15 cellular contexts compared by ENCODE assay signal in the genomic region with DNA sequence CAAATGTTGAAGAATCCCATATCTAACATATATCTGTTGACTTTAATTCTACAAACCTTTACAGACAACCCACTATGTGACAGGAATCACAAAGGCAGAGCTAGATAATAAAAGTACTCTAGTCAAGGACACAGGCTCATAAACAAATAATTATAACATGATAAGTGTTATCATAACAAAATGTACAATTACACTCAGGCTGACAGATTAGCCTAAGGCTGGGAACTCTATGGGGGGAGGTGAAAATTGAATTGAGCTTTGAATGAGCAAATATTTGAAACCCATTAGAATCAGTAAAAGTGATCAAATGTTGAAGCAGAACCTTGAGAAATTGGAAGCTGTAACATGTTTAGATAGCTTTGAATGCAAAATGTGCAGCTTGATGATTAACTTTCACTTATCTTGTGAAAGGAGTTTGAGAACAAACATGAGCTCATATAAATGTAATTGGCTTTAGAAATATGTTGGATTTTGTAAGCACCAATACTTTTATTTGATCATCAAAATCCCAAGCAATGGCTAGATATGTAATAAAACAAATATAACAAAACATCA.
DNase-seq lines count a peak whose midpoint lies in the region; ATAC-seq and TF ChIP-seq lines count a peak whose summit lies in the region.
"Had no signal": no experiment of that assay in that cellular context is flagged by ENCODE, and none has a peak within 500 bp of the region (broad histone marks: within the 10 kb centered on the region; RNA-seq: fewer than 3 reads in every experiment).

No MANE protein-coding gene starts in this region.

- DNase-seq in Right ventricle myocardium superior (no peak), right atrium auricular region (ENCODE audit: low spot score) (no peak), NCI-H748 treated with DMSO at 0.1 percent for 48 hours (lab: John Stamatoyannopoulos, UW) (peak; percentile 14), left colon (no peak), glutamatergic neuron (no peak), sciatic nerve (ENCODE audit: low spot score) (no peak)
- DNase-seq: C1 segment of cervical spinal cord; CD4-positive, alpha-beta T cell; DMS153; DMS79 treated with DMSO at 0.1 percent for 48 hours; EL; GOT3; H9 had no signal

- H3K9me3 Mint-ChIP-seq in glutamatergic neuron (ENCODE audit: unreplicated experiment), result no peaks in the 10 kb centered on the region
- H3K9me3 Mint-ChIP-seq: H9 had no signal

- no peaks in the 10 kb centered on the region for H3K4me1 Mint-ChIP-seq in glutamatergic neuron (ENCODE audit: low read depth, unreplicated experiment)
- H3K4me1 Mint-ChIP-seq: B cell, H9 had no signal

- H3K27me3 ChIP-seq in right atrium auricular region, result no peaks in the 10 kb centered on the region

- H3K9me3 ChIP-seq in right atrium auricular region, result no peaks in the 10 kb centered on the region

- H3K4me1 ChIP-seq in right atrium auricular region, result no peaks in the 10 kb centered on the region

- no peak overlapping the region for H3K27ac ChIP-seq in right atrium auricular region

- no peak overlapping the region for H3K4me3 Mint-ChIP-seq in glutamatergic neuron (ENCODE audit: unreplicated experiment)
- H3K4me3 Mint-ChIP-seq: B cell; CD4-positive, alpha-beta T cell; H9 had no signal

- ATAC-seq in Right ventricle myocardium superior (ENCODE audit: poor library complexity), result peak; percentile 60
- ATAC-seq in left colon, result peak; percentile 81
- ATAC-seq in HG02970 (IDR thresholded peaks at IDR 0.05; ENCODE audit: low FRiP score, unreplicated experiment), result no peak
- no peak for ATAC-seq in sciatic nerve

- H3K4me3 ChIP-seq in right atrium auricular region, result no peak overlapping the region

- H3K27me3 Mint-ChIP-seq in glutamatergic neuron (ENCODE audit: unreplicated experiment), result no peaks in the 10 kb centered on the region
- H3K27me3 Mint-ChIP-seq: B cell; CD4-positive, alpha-beta T cell had no signal

- H3K36me3 Mint-ChIP-seq in glutamatergic neuron (ENCODE audit: unreplicated experiment), result no peaks in the 10 kb centered on the region

- H3K36me3 ChIP-seq in right atrium auricular region, result no peaks in the 10 kb centered on the region

- TF ChIP-seq CTCF in right atrium auricular region (IDR thresholded peaks at IDR 0.05) (no peak), glutamatergic neuron (IDR thresholded peaks at IDR 0.05; ENCODE audit: partially characterized antibody, unreplicated experiment) (no peak)

- no peak overlapping the region for H3K27ac Mint-ChIP-seq in glutamatergic neuron (ENCODE audit: unreplicated experiment)
- H3K27ac Mint-ChIP-seq: B cell; CD4-positive, alpha-beta T cell; H9 had no signal

- intact Hi-C loops in Right ventricle myocardium superior (cut with DNase I) (no loop called here), left colon (cut with DNase I, micrococcal nuclease) (no loop called here), sciatic nerve (cut with DNase I) (no loop called here)

Comparison
In these comparisons a context has a peak if more than half of its experiments do, and no peak if none do; other contexts are left out.
1. ATAC-seq: peak in Right ventricle myocardium superior (single experiment) and left colon (single experiment); none in HG02970 (single experiment) and sciatic nerve (single experiment).